Comparison of ENCODE assay signal across 1 cellular context in genomic region chr13:27621366-27622101, GRCh38.
A peak's percentile ranks its signal among the peaks of the same experiment; 100 is the strongest.
TF ChIP-seq lines count a peak whose summit lies in the region.

POLR1D (plus strand) TSS chr13:27621892; CDS start chr13:27621984, 92 bp downstream.

TF ChIP-seq in HepG2, 621 proteins besides CTCF, POLR2A, EP300 and RAD21 (continued from another document and continues in another):
- TF ChIP-seq ETS1 (CRISPR knock-in tag; IDR thresholded peaks at IDR 0.05) = no peak
- no peak for TF ChIP-seq IKZF4 (CRISPR knock-in tag; IDR thresholded peaks at IDR 0.05; ENCODE audit: borderline replicate concordance, low read depth, not compliant biosample characterization)
- no peak; the same call in 1 of the 2 replicates for TF ChIP-seq ZNF879 (CRISPR knock-in tag; IDR thresholded peaks at IDR 0.05)
- no peak; the same call in 1 of the 2 replicates for TF ChIP-seq KDM4B (CRISPR knock-in tag; IDR thresholded peaks at IDR 0.05)
- no peak; the same call in 1 of the 2 replicates for TF ChIP-seq ZSCAN21 (CRISPR knock-in tag; IDR thresholded peaks at IDR 0.05; ENCODE audit: borderline replicate concordance)
- TF ChIP-seq BORCS8-MEF2B (CRISPR knock-in tag; IDR thresholded peaks at IDR 0.05) = peak; percentile 80; the same call in 1 of the 2 replicates
- no peak for TF ChIP-seq TCF12 (IDR thresholded peaks at IDR 0.05)
- TF ChIP-seq TCF12 (CRISPR knock-in tag; IDR thresholded peaks at IDR 0.05) = no peak; the same call in 1 of the 2 replicates
- no peak for TF ChIP-seq ATM (IDR thresholded peaks at IDR 0.05; ENCODE audit: borderline replicate concordance)
- TF ChIP-seq, protein P1, sequence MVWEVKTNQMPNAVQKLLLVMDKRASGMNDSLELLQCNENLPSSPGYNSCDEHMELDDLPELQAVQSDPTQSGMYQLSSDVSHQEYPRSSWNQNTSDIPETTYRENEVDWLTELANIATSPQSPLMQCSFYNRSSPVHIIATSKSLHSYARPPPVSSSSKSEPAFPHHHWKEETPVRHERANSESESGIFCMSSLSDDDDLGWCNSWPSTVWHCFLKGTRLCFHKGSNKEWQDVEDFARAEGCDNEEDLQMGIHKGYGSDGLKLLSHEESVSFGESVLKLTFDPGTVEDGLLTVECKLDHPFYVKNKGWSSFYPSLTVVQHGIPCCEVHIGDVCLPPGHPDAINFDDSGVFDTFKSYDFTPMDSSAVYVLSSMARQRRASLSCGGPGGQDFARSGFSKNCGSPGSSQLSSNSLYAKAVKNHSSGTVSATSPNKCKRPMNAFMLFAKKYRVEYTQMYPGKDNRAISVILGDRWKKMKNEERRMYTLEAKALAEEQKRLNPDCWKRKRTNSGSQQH (CRISPR knock-in tag; IDR thresholded peaks at IDR 0.05; ENCODE audit: low read depth) = no peak
- TF ChIP-seq CREB1 (IDR thresholded peaks at IDR 0.05) = no peak
- no peak for TF ChIP-seq CREB1 (CRISPR knock-in tag; IDR thresholded peaks at IDR 0.05)
- TF ChIP-seq SP5 (CRISPR knock-in tag; IDR thresholded peaks at IDR 0.05; ENCODE audit: borderline replicate concordance, low read depth) = no peak; the same call in 1 of the 2 replicates
- TF ChIP-seq, protein P2, sequence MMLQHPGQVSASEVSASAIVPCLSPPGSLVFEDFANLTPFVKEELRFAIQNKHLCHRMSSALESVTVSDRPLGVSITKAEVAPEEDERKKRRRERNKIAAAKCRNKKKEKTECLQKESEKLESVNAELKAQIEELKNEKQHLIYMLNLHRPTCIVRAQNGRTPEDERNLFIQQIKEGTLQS (CRISPR knock-in tag; IDR thresholded peaks at IDR 0.05) = peak; percentile 63; the same call in 1 of the 2 replicates
- TF ChIP-seq PAWR (CRISPR knock-in tag; IDR thresholded peaks at IDR 0.05; ENCODE audit: borderline replicate concordance) = no peak
- peak; percentile 80; the same call in 1 of the 2 replicates for TF ChIP-seq ZGPAT (CRISPR knock-in tag; IDR thresholded peaks at IDR 0.05)
- no peak for TF ChIP-seq HNF4A (CRISPR knock-in tag; IDR thresholded peaks at IDR 0.05)
- peak; percentile 75; the same call in 1 of the 2 replicates for TF ChIP-seq ZNF3 (CRISPR knock-in tag; IDR thresholded peaks at IDR 0.05)
- TF ChIP-seq SCMH1 (CRISPR knock-in tag; IDR thresholded peaks at IDR 0.05; ENCODE audit: borderline replicate concordance) = no peak
- TF ChIP-seq ZNF563 (CRISPR knock-in tag; IDR thresholded peaks at IDR 0.05) = peak; percentile 78; the same call in 1 of the 2 replicates
- TF ChIP-seq, protein P3, sequence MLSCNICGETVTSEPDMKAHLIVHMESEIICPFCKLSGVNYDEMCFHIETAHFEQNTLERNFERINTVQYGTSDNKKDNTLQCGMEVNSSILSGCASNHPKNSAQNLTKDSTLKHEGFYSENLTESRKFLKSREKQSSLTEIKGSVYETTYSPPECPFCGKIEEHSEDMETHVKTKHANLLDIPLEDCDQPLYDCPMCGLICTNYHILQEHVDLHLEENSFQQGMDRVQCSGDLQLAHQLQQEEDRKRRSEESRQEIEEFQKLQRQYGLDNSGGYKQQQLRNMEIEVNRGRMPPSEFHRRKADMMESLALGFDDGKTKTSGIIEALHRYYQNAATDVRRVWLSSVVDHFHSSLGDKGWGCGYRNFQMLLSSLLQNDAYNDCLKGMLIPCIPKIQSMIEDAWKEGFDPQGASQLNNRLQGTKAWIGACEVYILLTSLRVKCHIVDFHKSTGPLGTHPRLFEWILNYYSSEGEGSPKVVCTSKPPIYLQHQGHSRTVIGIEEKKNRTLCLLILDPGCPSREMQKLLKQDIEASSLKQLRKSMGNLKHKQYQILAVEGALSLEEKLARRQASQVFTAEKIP (CRISPR knock-in tag; IDR thresholded peaks at IDR 0.05; ENCODE audit: borderline replicate concordance) = no peak
- no peak for TF ChIP-seq THYN1 (CRISPR knock-in tag; IDR thresholded peaks at IDR 0.05; ENCODE audit: borderline replicate concordance, low read depth)
- TF ChIP-seq SRSF4 (IDR thresholded peaks at IDR 0.05; ENCODE audit: low read depth, low read length, poor library complexity, severe bottlenecking) = no peak
- no peak for TF ChIP-seq SMC3 (IDR thresholded peaks at IDR 0.05; ENCODE audit: low read length)
- peak; percentile 64 for TF ChIP-seq PHF21A (CRISPR knock-in tag; IDR thresholded peaks at IDR 0.05)
- peak; percentile 60 for TF ChIP-seq ZNF816 (CRISPR knock-in tag; IDR thresholded peaks at IDR 0.05; ENCODE audit: borderline replicate concordance)
- TF ChIP-seq ZNF432 (CRISPR knock-in tag; IDR thresholded peaks at IDR 0.05; ENCODE audit: borderline replicate concordance) = peak; percentile 91
- no peak for TF ChIP-seq TAF15 (IDR thresholded peaks at IDR 0.05; ENCODE audit: low read depth, low read length, poor library complexity, severe bottlenecking)
- no peak for TF ChIP-seq ZNF597 (CRISPR knock-in tag; IDR thresholded peaks at IDR 0.05)
- TF ChIP-seq ZNF431 (CRISPR knock-in tag; IDR thresholded peaks at IDR 0.05; ENCODE audit: borderline replicate concordance, low read depth) = peak; percentile 74
- TF ChIP-seq ZNF614 (CRISPR knock-in tag; IDR thresholded peaks at IDR 0.05; ENCODE audit: borderline replicate concordance) = peak; percentile 67; the same call in 1 of the 2 replicates
- TF ChIP-seq GMEB2 (CRISPR knock-in tag; IDR thresholded peaks at IDR 0.05; ENCODE audit: low read depth) = no peak
- TF ChIP-seq TSC22D2 (CRISPR knock-in tag; IDR thresholded peaks at IDR 0.05; ENCODE audit: borderline replicate concordance) = peak; percentile 71; the same call in 1 of the 2 replicates
- no peak for TF ChIP-seq NFYB (CRISPR knock-in tag; IDR thresholded peaks at IDR 0.05)
- TF ChIP-seq PREB (CRISPR knock-in tag; IDR thresholded peaks at IDR 0.05) = no peak
- no peak; the same call in 1 of the 2 replicates for TF ChIP-seq MEIS2 (CRISPR knock-in tag; IDR thresholded peaks at IDR 0.05)
- 0 out of 2 replicates have a peak, but pooled peaks have one; percentile 15 for TF ChIP-seq ZSCAN25 (CRISPR knock-in tag; IDR thresholded peaks at IDR 0.05)
- no peak for TF ChIP-seq NKX3-1 (CRISPR knock-in tag; IDR thresholded peaks at IDR 0.05)
- no peak for TF ChIP-seq SIX4 (CRISPR knock-in tag; IDR thresholded peaks at IDR 0.05)
- TF ChIP-seq CEBPG (CRISPR knock-in tag; IDR thresholded peaks at IDR 0.05) = no peak
- TF ChIP-seq, protein P4, sequence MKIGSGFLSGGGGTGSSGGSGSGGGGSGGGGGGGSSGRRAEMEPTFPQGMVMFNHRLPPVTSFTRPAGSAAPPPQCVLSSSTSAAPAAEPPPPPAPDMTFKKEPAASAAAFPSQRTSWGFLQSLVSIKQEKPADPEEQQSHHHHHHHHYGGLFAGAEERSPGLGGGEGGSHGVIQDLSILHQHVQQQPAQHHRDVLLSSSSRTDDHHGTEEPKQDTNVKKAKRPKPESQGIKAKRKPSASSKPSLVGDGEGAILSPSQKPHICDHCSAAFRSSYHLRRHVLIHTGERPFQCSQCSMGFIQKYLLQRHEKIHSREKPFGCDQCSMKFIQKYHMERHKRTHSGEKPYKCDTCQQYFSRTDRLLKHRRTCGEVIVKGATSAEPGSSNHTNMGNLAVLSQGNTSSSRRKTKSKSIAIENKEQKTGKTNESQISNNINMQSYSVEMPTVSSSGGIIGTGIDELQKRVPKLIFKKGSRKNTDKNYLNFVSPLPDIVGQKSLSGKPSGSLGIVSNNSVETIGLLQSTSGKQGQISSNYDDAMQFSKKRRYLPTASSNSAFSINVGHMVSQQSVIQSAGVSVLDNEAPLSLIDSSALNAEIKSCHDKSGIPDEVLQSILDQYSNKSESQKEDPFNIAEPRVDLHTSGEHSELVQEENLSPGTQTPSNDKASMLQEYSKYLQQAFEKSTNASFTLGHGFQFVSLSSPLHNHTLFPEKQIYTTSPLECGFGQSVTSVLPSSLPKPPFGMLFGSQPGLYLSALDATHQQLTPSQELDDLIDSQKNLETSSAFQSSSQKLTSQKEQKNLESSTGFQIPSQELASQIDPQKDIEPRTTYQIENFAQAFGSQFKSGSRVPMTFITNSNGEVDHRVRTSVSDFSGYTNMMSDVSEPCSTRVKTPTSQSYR (CRISPR knock-in tag; IDR thresholded peaks at IDR 0.05; ENCODE audit: borderline replicate concordance) = no peak; the same call in 1 of the 2 replicates
- TF ChIP-seq ZNF331 (CRISPR knock-in tag; IDR thresholded peaks at IDR 0.05) = no peak
- no peak for TF ChIP-seq NFRKB (IDR thresholded peaks at IDR 0.05)
- TF ChIP-seq ZNF264 (CRISPR knock-in tag; IDR thresholded peaks at IDR 0.05) = no peak
- 0 out of 2 replicates have a peak, but pooled peaks have one; percentile 43 for TF ChIP-seq SNAPC4 (CRISPR knock-in tag; IDR thresholded peaks at IDR 0.05)
- TF ChIP-seq SSRP1 (CRISPR knock-in tag; IDR thresholded peaks at IDR 0.05) = no peak
- peak; percentile 94 for TF ChIP-seq AGO2 (optimal IDR thresholded peaks at IDR 0.05; ENCODE audit: low read depth, low read length)
- no peak for TF ChIP-seq ZBTB1 (CRISPR knock-in tag; IDR thresholded peaks at IDR 0.05; ENCODE audit: borderline replicate concordance)
- TF ChIP-seq AHR (CRISPR knock-in tag; IDR thresholded peaks at IDR 0.05) = 0 out of 2 replicates have a peak, but pooled peaks have one; percentile 51
